Comparison of ENCODE assay signal across 15 cellular contexts in genomic region chr20:52001999-52002666, GRCh38.
DNase-seq lines count a peak whose midpoint lies in the region.
"Had no signal": no experiment of that assay in that cellular context is flagged by ENCODE, and none has a peak within 500 bp of the region (broad histone marks: within the 10 kb centered on the region; RNA-seq: fewer than 3 reads in every experiment).

No MANE protein-coding gene starts in this region.

- CTCF ChIA-PET in CD8-positive, alpha-beta memory T cell (lab: Charles Lee) = interaction anchor here (0.6 kb wide), 1 partner anchor 11 kb away, joined by 3 read pairs; no protein-coding TSS in a partner anchor

- peaks cover 10 to 21% of the 10 kb centered on the region in 2 donors for H3K27me3 Mint-ChIP-seq in CD8-positive, alpha-beta memory T cell

- peak; percentile 65 for DNase-seq in DMS153 (lab: John Stamatoyannopoulos, UW)
- DNase-seq in DMS153 treated with DMSO at 0.1 percent for 48 hours (lab: John Stamatoyannopoulos, UW; ENCODE audit: unreplicated experiment) = no peak
- DNase-seq in NCI-H146 (lab: John Stamatoyannopoulos, UW) = peak; percentile 91
- peak; percentile 31 for DNase-seq in dedifferentiated amniotic fluid mesenchymal stem cell (ENCODE audit: extremely low spot score)
- no peak for DNase-seq in T-helper 1 cell
- no peak for DNase-seq in CD8-positive, alpha-beta memory T cell
- no peak for DNase-seq in hypothalamus (lab: John Stamatoyannopoulos, UW)
- DNase-seq: activated CD4-positive, alpha-beta T cell treated with anti-CD3 and anti-CD28 coated beads, Interleukin-2, amount 50 U/mL, for 4 hours; adrenal gland; erythroblast; left lung; psoas muscle; SHP77 treated with DMSO at 0.1 percent for 48 hours; tibial artery had no signal

- H3K4me3 Mint-ChIP-seq in CD8-positive, alpha-beta memory T cell = no peak overlapping the region

- no peak overlapping the region for H3K27ac Mint-ChIP-seq in CD8-positive, alpha-beta memory T cell

- H3K27ac ChIP-seq in CD8-positive, alpha-beta memory T cell (ENCODE audit: low read depth, low read length) = no peak overlapping the region
- H3K27ac ChIP-seq: adrenal gland, left lung, psoas muscle, tibial artery had no signal

- no peaks in the 10 kb centered on the region for H3K9me3 Mint-ChIP-seq in CD8-positive, alpha-beta memory T cell

- no peaks in the 10 kb centered on the region for H3K9me3 ChIP-seq in neuron (ENCODE audit: low read length)
- H3K9me3 ChIP-seq in CD8-positive, alpha-beta memory T cell (ENCODE audit: low read length) = no peaks in the 10 kb centered on the region
- H3K9me3 ChIP-seq: adrenal gland, left lung, psoas muscle, tibial artery had no signal

- peaks cover 0 to 4% (median 0%) of the 10 kb centered on the region in 3 donors for H3K36me3 Mint-ChIP-seq in CD8-positive, alpha-beta memory T cell

- no peaks in the 10 kb centered on the region for H3K36me3 ChIP-seq in neuron (ENCODE audit: insufficient read depth, low read length)
- H3K36me3 ChIP-seq in CD8-positive, alpha-beta memory T cell (ENCODE audit: insufficient read depth, low read length) = no peaks in the 10 kb centered on the region
- H3K36me3 ChIP-seq: adrenal gland, left lung, tibial artery had no signal

- H2AFZ ChIP-seq in neuron (ENCODE audit: low read depth, low read length) = peak overlapping the region; percentile 63

- POLR2A ChIA-PET in CD8-positive, alpha-beta memory T cell (lab: Charles Lee) = interaction anchor here (0.5 kb wide), 1 partner anchor 148 kb away, joined by 6 read pairs; no protein-coding TSS in a partner anchor

- H3K4me1 ChIP-seq in neuron (ENCODE audit: insufficient read depth, low read length) = peaks cover 50% of the 10 kb centered on the region
- no peaks in the 10 kb centered on the region for H3K4me1 ChIP-seq in CD8-positive, alpha-beta memory T cell (ENCODE audit: insufficient read depth, low read length)
- H3K4me1 ChIP-seq: adrenal gland, left lung, psoas muscle, tibial artery had no signal

- no peak overlapping the region for H3K4me3 ChIP-seq in neuron (ENCODE audit: low read length)
- H3K4me3 ChIP-seq in CD8-positive, alpha-beta memory T cell (ENCODE audit: low read length) = no peak overlapping the region
- H3K4me3 ChIP-seq: adrenal gland, left lung, psoas muscle, tibial artery had no signal

- peaks cover 0 to 7% (median 0%) of the 10 kb centered on the region in 3 donors for H3K4me1 Mint-ChIP-seq in CD8-positive, alpha-beta memory T cell

- no peaks in the 10 kb centered on the region for H3K27me3 ChIP-seq in neuron (ENCODE audit: insufficient read depth, low read length)
- H3K27me3 ChIP-seq in CD8-positive, alpha-beta memory T cell (ENCODE audit: insufficient read depth, low read length, poor library complexity, severe bottlenecking) = no peaks in the 10 kb centered on the region
- H3K27me3 ChIP-seq: adrenal gland, left lung, tibial artery had no signal

Comparison
In these comparisons a context has a peak if more than half of its experiments do, and no peak if none do; other contexts are left out.
1. DNase-seq: peak in DMS153 (single experiment), NCI-H146 (single experiment) and dedifferentiated amniotic fluid mesenchymal stem cell (single experiment); none in DMS153 treated with DMSO at 0.1 percent for 48 hours (single experiment), T-helper 1 cell (0 of 5), CD8-positive, alpha-beta memory T cell (0 of 5) and hypothalamus (0 of 51).